20 cellular contexts compared by ENCODE assay signal in genomic region chr19:5824791-5825577, GRCh38. TPM values are rescaled to one million over a fixed set of nuclear protein-coding genes. Genes with fewer than 3 reads are reported as not detected.
A peak's percentile ranks its signal among the peaks of the same experiment; 100 is the strongest.
DNase-seq lines count a peak whose midpoint lies in the region; ATAC-seq, FAIRE-seq and TF ChIP-seq lines count a peak whose summit lies in the region.
"Had no signal": no experiment of that assay in that cellular context is flagged by ENCODE, and none has a peak within 500 bp of the region (broad histone marks: within the 10 kb centered on the region; RNA-seq: fewer than 3 reads in every experiment).

No MANE protein-coding gene starts in this region.

- H3K27me3 ChIP-seq in K562 (ENCODE audit: control insufficient read depth in 2 of 2, insufficient read depth in 2 of 2, low read length in 2 of 2) (no peaks in the 10 kb centered on the region), osteoblast (ENCODE audit: insufficient read depth, low read length) (peaks cover 19% of the 10 kb centered on the region), left ventricle myocardium inferior (ENCODE audit: low read depth) (peaks cover 42% of the 10 kb centered on the region)

- no peak for TF ChIP-seq CTCF in K562 (IDR thresholded peaks at IDR 0.05 in 2 of 3, conservative IDR thresholded peaks at IDR 0.05 in 1 of 3; ENCODE audit: insufficient read depth in 2 of 3, low read depth in 1 of 3, low read length in 3 of 3)
- TF ChIP-seq CTCF in osteoblast (IDR thresholded peaks at IDR 0.05; ENCODE audit: extremely low read depth, low read depth, low read length) = no peak
- TF ChIP-seq CTCF in D721Med (IDR thresholded peaks at IDR 0.05; ENCODE audit: insufficient read depth, missing control alignments) = no peak
- no peak for TF ChIP-seq CTCF in left ventricle myocardium inferior (IDR thresholded peaks at IDR 0.05; ENCODE audit: borderline replicate concordance)

- H2AFZ ChIP-seq in K562 (ENCODE audit: low read depth, low read length) (no peak overlapping the region), osteoblast (ENCODE audit: low read length) (no peak overlapping the region)
- H2AFZ ChIP-seq: GM23338, PC-9 had no signal

- H3K9ac ChIP-seq in K562 (ENCODE audit: insufficient read depth in 1 of 2, low read depth in 2 of 2, low read length in 2 of 2) = peak overlapping the region in 1 of 2 experiments; percentile 10; a peak in 1 of 4 replicates

- in situ Hi-C loops in K562 (cut with MboI) = no loop called here

- H3K27ac ChIP-seq in K562 (ENCODE audit: extremely low read depth, low read depth, low read length) (no peak overlapping the region), osteoblast (ENCODE audit: low read depth, low read length) (no peak overlapping the region), left ventricle myocardium inferior (replicated peaks) (no peak overlapping the region)
- H3K27ac ChIP-seq: A549, C4-2B, PC-9, SK-N-MC had no signal

- H3K4me2 ChIP-seq in K562 (ENCODE audit: insufficient read depth, low read length) = no peak overlapping the region
- H3K4me2 ChIP-seq in osteoblast (ENCODE audit: insufficient read depth, low read length) = no peak overlapping the region
- H3K4me2 ChIP-seq: A549, GM23338, PC-9 had no signal

- TF ChIP-seq POLR2A in K562 (conservative IDR thresholded peaks at IDR 0.05) = no peak

- no peaks in the 10 kb centered on the region for H3K9me3 ChIP-seq in K562 (replicated peaks; ENCODE audit: control insufficient read depth, insufficient read depth, low read depth, low read length)
- H3K9me3 ChIP-seq in osteoblast (ENCODE audit: low read depth, low read length) = no peaks in the 10 kb centered on the region
- H3K9me3 ChIP-seq in left ventricle myocardium inferior (replicated peaks) = no peaks in the 10 kb centered on the region
- H3K9me3 ChIP-seq: A549 had no signal

- H3K9me1 ChIP-seq in K562 (ENCODE audit: control insufficient read depth, insufficient read depth, low read length) = peaks cover 3% of the 10 kb centered on the region

- 76% methylated on average over 25 of the region's 33 CpGs for WGBS in K562 (ENCODE audit: insufficient coverage, low coverage, missing lambda C conversion rate)

- CTCF ChIA-PET in K562 (lab: Yijun Ruan, JAX; ENCODE audit: low intra/inter-chr PET ratio) = interaction anchor here (0.6 to 3.3 kb wide), 3 partner anchors 20 to 135 kb away, joined by 3 to 20 read pairs (median 4); partner anchors contain the start of genes NRTN and RPL36

- intact Hi-C loops in K562 (cut with micrococcal nuclease) (no loop called here), left ventricle myocardium inferior (cut with micrococcal nuclease) (no loop called here)

- no TSS peak for BruUV-seq in K562 (replicated peaks; lab: Mats Ljungman, UMichigan)

- H3K79me2 ChIP-seq in K562 (ENCODE audit: control insufficient read depth, insufficient read depth, low read length) (peaks cover 4% of the 10 kb centered on the region; the same call in 1 of the 3 replicates), osteoblast (ENCODE audit: insufficient read depth, low read length) (no peaks in the 10 kb centered on the region)

- FAIRE-seq in K562 (lab: Jason Lieb, UNC) (no peak), D721Med (lab: Jason Lieb, UNC) (no peak)
- FAIRE-seq: A549, G401.6, GM12891 had no signal

- H4K20me1 ChIP-seq in K562 (replicated peaks; ENCODE audit: control insufficient read depth, insufficient read depth, low read length) = no peaks in the 10 kb centered on the region; the same call in 1 of the 2 replicates
- no peaks in the 10 kb centered on the region for H4K20me1 ChIP-seq in osteoblast (ENCODE audit: insufficient read depth, low read length)

- no peak for TF ChIP-seq RAD21 in K562 (CRISPR knock-in tag; conservative IDR thresholded peaks at IDR 0.05 in 1 of 2, IDR thresholded peaks at IDR 0.05 in 1 of 2)

- ATAC-seq in K562 = no peak
- ATAC-seq: A549, GM23338 had no signal

- POLR2A ChIA-PET in K562 (lab: Yijun Ruan, JAX) = interaction anchor here (0.6 kb wide), 1 partner anchor 39 kb away, joined by 3 read pairs; no protein-coding TSS in a partner anchor

- H3K4me1 ChIP-seq in K562 (replicated peaks in 1 of 2; ENCODE audit: control insufficient read depth in 2 of 2, insufficient read depth in 2 of 2, low read length in 2 of 2) (peaks cover 6 to 66% of the 10 kb centered on the region in 2 experiments; a peak in 4 of 5 replicates), osteoblast (ENCODE audit: insufficient read depth, low read length) (peaks cover 12% of the 10 kb centered on the region), left ventricle myocardium inferior (peaks cover 34% of the 10 kb centered on the region)

- TF ChIP-seq EP300 in K562 (IDR thresholded peaks at IDR 0.05; ENCODE audit: low read length) = no peak

- DNase-seq in D341Med (ENCODE audit: low spot score) (peak; percentile 69), K562 (ENCODE audit: extremely low read depth in 1 of 4, low spot score in 3 of 4) (no peak), osteoblast (ENCODE audit: insufficient read length, low spot score, missing footprints) (peak; percentile 79), D721Med (ENCODE audit: insufficient read length, low spot score) (no peak), left ventricle myocardium inferior (no peak), kidney tubule cell (ENCODE audit: low spot score) (no peak)
- DNase-seq: DMS79 treated with DMSO at 0.1 percent for 48 hours, MV-4-11, NCI-H1436, NCI-H2081 treated with DMSO at 0.1 percent for 48 hours, NCI-H226, NCI-H526, PC-9 had no signal

- H3K4me3 ChIP-seq in K562 (no peak overlapping the region), osteoblast (ENCODE audit: insufficient read depth, low read length) (no peak overlapping the region), left ventricle myocardium inferior (no peak overlapping the region)
- H3K4me3 ChIP-seq: A549, GM23338, PC-9, SK-N-MC had no signal

- H3K36me3 ChIP-seq in K562 (ENCODE audit: control insufficient read depth, insufficient read depth, low read length) (no peaks in the 10 kb centered on the region), osteoblast (ENCODE audit: insufficient read depth, low read length) (no peaks in the 10 kb centered on the region), left ventricle myocardium inferior (no peaks in the 10 kb centered on the region)

RNA-seq across cellular contexts. Expression of gene FUT6, which starts 14.5 kb away (rescaled TPM):
- 0.19 TPM in 1 of 2 replicates, not detected in the other for total RNA-seq in K562 (2011; cell fraction: chromatin; rRNA removed; ENCODE audit: low replicate concordance)
- total RNA-seq in K562 (2011; cell fraction: nucleolus; rRNA removed) = not detected in 2 replicates
- total RNA-seq in K562 (2011; cell fraction: nucleoplasm; rRNA removed) = not detected in 2 replicates
- total RNA-seq in K562 (2014; rRNA removed) (not detected in 2 replicates), K562 (2014; rRNA removed; fragmentation: Illumina TruSeq; extraction: Trizol) (not detected in 2 replicates), K562 (2015; rRNA removed; fragmentation: Illumina TruSeq; extraction: Trizol) (not detected in 2 replicates), K562 (2021) (not detected in 2 replicates), osteoblast (not detected in 2 replicates), left ventricle myocardium inferior (not detected)
- polyA plus RNA-seq in K562 (2011; rRNA removed) (not detected in 2 replicates), K562 (2014; fragmentation: Illumina TruSeq; extraction: Trizol) (not detected in 2 replicates), K562 (2014; fragmentation: Nextera tagmentation; extraction: Ambion mirVana) (under 1 TPM in 1 of 2 experiments, not detected in 1; 0.04 TPM), K562 (2014; rRNA removed) (not detected in 2 replicates)
- not detected in 2 replicates for polyA plus RNA-seq in K562 (2011; cell fraction: cytosol; rRNA removed)
- polyA plus RNA-seq in K562 (2011; cell fraction: nucleus; rRNA removed) = not detected in 2 replicates
- not detected in 2 replicates for polyA plus RNA-seq in K562 (2012)
- not detected in 2 replicates for polyA minus RNA-seq in K562 (2011; rRNA and poly(A)+ RNA removed)
- polyA minus RNA-seq in K562 (2011; cell fraction: cytosol; rRNA and poly(A)+ RNA removed) = not detected in 2 replicates
- not detected in 2 replicates for polyA minus RNA-seq in K562 (2011; cell fraction: nucleus; rRNA and poly(A)+ RNA removed)
- total RNA-seq: GM23338, HT1080 had no signal
- polyA plus RNA-seq: A549, GM23338 had no signal

RNA-seq across cellular contexts. Expression of gene NRTN, which starts 20.1 kb away (rescaled TPM):
- total RNA-seq in K562 (2011; cell fraction: chromatin; rRNA removed; ENCODE audit: low replicate concordance) = 0.67 and 2.5 TPM in 2 replicates
- total RNA-seq in K562 (2011; cell fraction: nucleolus; rRNA removed) = 2.2 and 2.7 TPM in 2 replicates
- total RNA-seq in K562 (2011; cell fraction: nucleoplasm; rRNA removed) = 1.5 and 2.1 TPM in 2 replicates
- total RNA-seq in K562 (2014; rRNA removed) (7.3 and 8.1 TPM in 2 replicates), K562 (2014; rRNA removed; fragmentation: Illumina TruSeq; extraction: Trizol) (0.62 and 0.70 TPM in 2 replicates), K562 (2015; rRNA removed; fragmentation: Illumina TruSeq; extraction: Trizol) (1.6 TPM in 2 replicates), K562 (2021) (5.3 and 7.8 TPM in 2 replicates), osteoblast (not detected in 2 replicates), left ventricle myocardium inferior (22.8 TPM)
- polyA plus RNA-seq in K562 (2011; rRNA removed) (1.1 and 2.2 TPM in 2 replicates), K562 (2014; fragmentation: Illumina TruSeq; extraction: Trizol) (1.6 and 3.3 TPM in 2 replicates), K562 (2014; fragmentation: Nextera tagmentation; extraction: Ambion mirVana) (not detected), K562 (2014; rRNA removed) (2.4 and 4.0 TPM in 2 replicates)
- polyA plus RNA-seq in K562 (2011; cell fraction: cytosol; rRNA removed) = 2.6 and 9.4 TPM in 2 replicates
- 1.6 and 2.0 TPM in 2 replicates for polyA plus RNA-seq in K562 (2011; cell fraction: nucleus; rRNA removed)
- polyA plus RNA-seq in K562 (2012) = 2.4 and 6.4 TPM in 2 replicates
- polyA minus RNA-seq in K562 (2011; rRNA and poly(A)+ RNA removed) = 0.25 and 0.45 TPM in 2 replicates
- 2.3 and 3.3 TPM in 2 replicates for polyA minus RNA-seq in K562 (2011; cell fraction: cytosol; rRNA and poly(A)+ RNA removed)
- 1.1 and 1.5 TPM in 2 replicates for polyA minus RNA-seq in K562 (2011; cell fraction: nucleus; rRNA and poly(A)+ RNA removed)

RNA-seq across cellular contexts. Expression of gene FUT3, which starts 26.3 kb away (rescaled TPM):
- total RNA-seq in K562 (2011; cell fraction: chromatin; rRNA removed; ENCODE audit: low replicate concordance) = 0.32 TPM in 1 of 2 replicates, not detected in the other
- not detected in 2 replicates for total RNA-seq in K562 (2011; cell fraction: nucleolus; rRNA removed)
- not detected in 2 replicates for total RNA-seq in K562 (2011; cell fraction: nucleoplasm; rRNA removed)
- 0.29 TPM in 1 of 2 replicates, not detected in the other for total RNA-seq in K562 (2014; rRNA removed)
- not detected in 2 replicates for total RNA-seq in K562 (2014; rRNA removed; fragmentation: Illumina TruSeq; extraction: Trizol)
- not detected in 2 replicates for total RNA-seq in K562 (2015; rRNA removed; fragmentation: Illumina TruSeq; extraction: Trizol)
- total RNA-seq in K562 (2021) = 0.09 TPM in 1 of 2 replicates, not detected in the other
- not detected in 2 replicates for polyA plus RNA-seq in K562 (2011; rRNA removed)
- not detected in 2 replicates for polyA plus RNA-seq in K562 (2011; cell fraction: cytosol; rRNA removed)
- not detected in 2 replicates for polyA plus RNA-seq in K562 (2011; cell fraction: nucleus; rRNA removed)
- 0.32 TPM in 1 of 2 replicates, not detected in the other for polyA plus RNA-seq in K562 (2012)
- not detected in 2 replicates for polyA plus RNA-seq in K562 (2014; fragmentation: Illumina TruSeq; extraction: Trizol)
- not detected for polyA plus RNA-seq in K562 (2014; fragmentation: Nextera tagmentation; extraction: Ambion mirVana)
- polyA plus RNA-seq in K562 (2014; rRNA removed) = not detected in 2 replicates
- polyA minus RNA-seq in K562 (2011; rRNA and poly(A)+ RNA removed) = not detected in 2 replicates
- not detected in 2 replicates for polyA minus RNA-seq in K562 (2011; cell fraction: cytosol; rRNA and poly(A)+ RNA removed)
- not detected in 2 replicates for polyA minus RNA-seq in K562 (2011; cell fraction: nucleus; rRNA and poly(A)+ RNA removed)
- not detected in 2 replicates for total RNA-seq in osteoblast
- not detected for total RNA-seq in left ventricle myocardium inferior
- total RNA-seq: GM23338, HT1080 had no signal

RNA-seq across cellular contexts. Expression of gene DUS3L, which starts 34.0 kb away (rescaled TPM):
- 58.3 and 240 TPM in 2 replicates for total RNA-seq in K562 (2011; cell fraction: chromatin; rRNA removed; ENCODE audit: low replicate concordance)
- 172 and 210 TPM in 2 replicates for total RNA-seq in K562 (2011; cell fraction: nucleolus; rRNA removed)
- total RNA-seq in K562 (2011; cell fraction: nucleoplasm; rRNA removed) = 64.6 and 96.7 TPM in 2 replicates
- 102 and 107 TPM in 2 replicates for total RNA-seq in K562 (2014; rRNA removed)
- 19.0 and 19.5 TPM in 2 replicates for total RNA-seq in K562 (2014; rRNA removed; fragmentation: Illumina TruSeq; extraction: Trizol)
- 77.5 and 86.8 TPM in 2 replicates for total RNA-seq in K562 (2015; rRNA removed; fragmentation: Illumina TruSeq; extraction: Trizol)
- 97.0 and 102 TPM in 2 replicates for total RNA-seq in K562 (2021)
- polyA plus RNA-seq in K562 (2011; rRNA removed) = 27.3 and 37.0 TPM in 2 replicates
- 33.3 and 86.9 TPM in 2 replicates for polyA plus RNA-seq in K562 (2011; cell fraction: cytosol; rRNA removed)
- 154 and 263 TPM in 2 replicates for polyA plus RNA-seq in K562 (2011; cell fraction: nucleus; rRNA removed)
- polyA plus RNA-seq in K562 (2012) = 51.5 and 103 TPM in 2 replicates
- polyA plus RNA-seq in K562 (2014; fragmentation: Illumina TruSeq; extraction: Trizol) = 81.0 and 83.7 TPM in 2 replicates
- 1 to 10 TPM; 1.7 to 2.1 TPM for polyA plus RNA-seq in K562 (2014; fragmentation: Nextera tagmentation; extraction: Ambion mirVana)
- polyA plus RNA-seq in K562 (2014; rRNA removed) = 80.7 and 87.8 TPM in 2 replicates
- polyA minus RNA-seq in K562 (2011; rRNA and poly(A)+ RNA removed) = 16.1 and 30.0 TPM in 2 replicates
- polyA minus RNA-seq in K562 (2011; cell fraction: cytosol; rRNA and poly(A)+ RNA removed) = 52.2 and 61.2 TPM in 2 replicates
- polyA minus RNA-seq in K562 (2011; cell fraction: nucleus; rRNA and poly(A)+ RNA removed) = 60.2 and 66.8 TPM in 2 replicates
- total RNA-seq in osteoblast = 21.2 and 30.0 TPM in 2 replicates
- total RNA-seq in left ventricle myocardium inferior = 14.1 TPM

RNA-seq across cellular contexts. Expression of gene PRR22, which starts 40.4 kb away (rescaled TPM):
- total RNA-seq in K562 (2011; cell fraction: chromatin; rRNA removed; ENCODE audit: low replicate concordance) = 3.0 and 20.7 TPM in 2 replicates
- total RNA-seq in K562 (2011; cell fraction: nucleolus; rRNA removed) = 16.2 and 19.2 TPM in 2 replicates
- 7.0 and 8.5 TPM in 2 replicates for total RNA-seq in K562 (2011; cell fraction: nucleoplasm; rRNA removed)
- total RNA-seq in K562 (2014; rRNA removed) = 5.4 and 8.0 TPM in 2 replicates
- 0.11 and 0.22 TPM in 2 replicates for total RNA-seq in K562 (2014; rRNA removed; fragmentation: Illumina TruSeq; extraction: Trizol)
- 1.9 and 2.7 TPM in 2 replicates for total RNA-seq in K562 (2015; rRNA removed; fragmentation: Illumina TruSeq; extraction: Trizol)
- 9.3 and 12.0 TPM in 2 replicates for total RNA-seq in K562 (2021)
- 1.4 and 2.2 TPM in 2 replicates for polyA plus RNA-seq in K562 (2011; rRNA removed)
- polyA plus RNA-seq in K562 (2011; cell fraction: cytosol; rRNA removed) = 1.5 and 4.4 TPM in 2 replicates
- polyA plus RNA-seq in K562 (2011; cell fraction: nucleus; rRNA removed) = 19.6 and 56.2 TPM in 2 replicates
- 4.2 and 5.5 TPM in 2 replicates for polyA plus RNA-seq in K562 (2012)
- 1.1 and 3.7 TPM in 2 replicates for polyA plus RNA-seq in K562 (2014; fragmentation: Illumina TruSeq; extraction: Trizol)
- polyA plus RNA-seq in K562 (2014; fragmentation: Nextera tagmentation; extraction: Ambion mirVana) = under 1 TPM in 1 of 2 experiments, not detected in 1; 0.03 TPM
- 8.5 and 8.9 TPM in 2 replicates for polyA plus RNA-seq in K562 (2014; rRNA removed)
- polyA minus RNA-seq in K562 (2011; rRNA and poly(A)+ RNA removed) = 0.12 and 0.18 TPM in 2 replicates
- not detected in 2 replicates for polyA minus RNA-seq in K562 (2011; cell fraction: cytosol; rRNA and poly(A)+ RNA removed)
- 2.7 and 3.5 TPM in 2 replicates for polyA minus RNA-seq in K562 (2011; cell fraction: nucleus; rRNA and poly(A)+ RNA removed)
- 0.29 and 0.36 TPM in 2 replicates for total RNA-seq in osteoblast
- total RNA-seq in left ventricle myocardium inferior = 1.1 TPM

Comparison
In these comparisons a context has a peak if more than half of its experiments do, and no peak if none do; other contexts are left out.
1. DNase-seq: peak in D341Med (single experiment) and osteoblast (single experiment); none in K562 (0 of 4), D721Med (single experiment), left ventricle myocardium inferior (single experiment) and kidney tubule cell (single experiment).